In the genomic region with DNA sequence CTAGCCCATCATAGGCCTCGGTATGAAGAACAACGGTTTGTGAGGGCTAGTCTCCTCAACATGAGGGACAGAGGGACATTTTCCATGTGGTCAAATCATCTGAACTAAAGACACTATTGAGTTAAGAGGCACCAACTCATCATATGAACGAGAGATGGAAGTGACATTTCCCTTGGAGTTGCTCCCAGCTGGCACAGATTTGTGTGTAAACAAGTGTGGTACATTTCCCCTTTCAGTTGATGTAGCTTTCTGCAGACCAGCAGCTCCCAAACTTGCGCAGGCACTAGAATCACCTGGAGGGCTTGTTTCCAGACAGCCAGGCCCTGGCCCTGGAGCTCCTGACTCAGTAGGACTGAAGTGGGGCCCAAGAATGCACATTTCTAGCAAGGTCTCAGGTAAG, we compare ENCODE assay signal across 24 cellular contexts.
A peak's percentile ranks its signal among the peaks of the same experiment; 100 is the strongest.
DNase-seq lines count a peak whose midpoint lies in the region; ATAC-seq, FAIRE-seq and TF ChIP-seq lines count a peak whose summit lies in the region.
"Had no signal": no experiment of that assay in that cellular context is flagged by ENCODE, and none has a peak within 500 bp of the region (broad histone marks: within the 10 kb centered on the region; RNA-seq: fewer than 3 reads in every experiment).

No MANE protein-coding gene starts in this region.

- intact Hi-C loops in HepG2 (cut with micrococcal nuclease; ENCODE audit: unreplicated experiment), result no loop called here
- intact Hi-C loops in prostate gland (cut with DNase I), result no loop called here
- intact Hi-C loops in left colon (cut with DNase I, micrococcal nuclease), result no loop called here

- no peaks in the 10 kb centered on the region for H3K9me3 Mint-ChIP-seq in activated naive CD8-positive, alpha-beta T cell treated with anti-CD3 and anti-CD28 coated beads for 36 hours
- H3K9me3 Mint-ChIP-seq: CD4-positive, alpha-beta memory T cell had no signal

- no peaks in the 10 kb centered on the region for H3K4me1 Mint-ChIP-seq in activated naive CD8-positive, alpha-beta T cell treated with anti-CD3 and anti-CD28 coated beads for 36 hours
- H3K4me1 Mint-ChIP-seq: CD4-positive, alpha-beta memory T cell had no signal

- TF ChIP-seq EP300 in HepG2 (IDR thresholded peaks at IDR 0.05; ENCODE audit: low read depth in 2 of 2, low read length in 2 of 2), result no peak
- no peak for TF ChIP-seq EP300 in HepG2 (CRISPR knock-in tag; IDR thresholded peaks at IDR 0.05; ENCODE audit: borderline replicate concordance)

- DNase-seq in HepG2 (ENCODE audit: low spot score) (no peak), left lobe of liver (ENCODE audit: low spot score) (peak; percentile 49), prostate gland (ENCODE audit: low spot score) (peak; percentile 80), HuH-7 (ENCODE audit: low spot score) (no peak), left colon (no peak)
- DNase-seq in activated naive CD8-positive, alpha-beta T cell treated with anti-CD3 and anti-CD28 coated beads for 36 hours, result no peak
- DNase-seq: 8988T; ACHN; AML-193; BE2C; Calu3; CD4-positive, alpha-beta memory T cell; COR-L47; DMS53; DMS79 treated with DMSO at 0.1 percent for 48 hours; GF-D8; GM23248; H7; HCEC 1CT had no signal

- H3K9ac ChIP-seq in liver (ENCODE audit: low read depth in 1 of 2, low read length in 2 of 2) (no peak overlapping the region), HepG2 (ENCODE audit: insufficient read depth, low read depth, low read length) (no peak overlapping the region)
- H3K9ac ChIP-seq: BLaER1 treated with 17β-estradiol and CSF1 and Interleukin-3, amounts not matched to agents 10 nM and 100 nM; GM23248 had no signal

- no peaks in the 10 kb centered on the region for H3K27me3 ChIP-seq in liver (ENCODE audit: control insufficient read depth in 4 of 4, insufficient read depth in 4 of 4, low read length in 3 of 4)
- H3K27me3 ChIP-seq in HepG2 (ENCODE audit: control insufficient read depth in 1 of 2, insufficient read depth in 2 of 2, low read length in 2 of 2), result no peaks in the 10 kb centered on the region
- no peaks in the 10 kb centered on the region for H3K27me3 ChIP-seq in prostate gland (replicated peaks; ENCODE audit: insufficient read depth)
- H3K27me3 ChIP-seq: BE2C; BLaER1 treated with 17β-estradiol and CSF1 and Interleukin-3, amounts not matched to agents 10 nM and 100 nM had no signal

- H3K27me3 Mint-ChIP-seq in activated naive CD8-positive, alpha-beta T cell treated with anti-CD3 and anti-CD28 coated beads for 36 hours, result no peaks in the 10 kb centered on the region
- H3K27me3 Mint-ChIP-seq: CD4-positive, alpha-beta memory T cell had no signal

- H3K4me2 ChIP-seq in HepG2 (ENCODE audit: low read depth, low read length), result no peak overlapping the region
- H3K4me2 ChIP-seq: A549; BLaER1 treated with 17β-estradiol and CSF1 and Interleukin-3, amounts not matched to agents 10 nM and 100 nM had no signal

- CTCF ChIA-PET in HepG2 (lab: Yijun Ruan, JAX; ENCODE audit: low intra/inter-chr PET ratio, low total read pairs), result no interaction called here

- no peak overlapping the region for H2AFZ ChIP-seq in HepG2 (ENCODE audit: low read length)
- H2AFZ ChIP-seq: GM23248 had no signal

- H3K4me1 ChIP-seq in liver (ENCODE audit: control insufficient read depth in 4 of 4, insufficient read depth in 4 of 4, low read length in 3 of 4) (peaks cover 3 to 10% (median 6%) of the 10 kb centered on the region in 4 donors), HepG2 (ENCODE audit: insufficient read depth, low read length) (peaks cover 33% of the 10 kb centered on the region), prostate gland (replicated peaks) (no peaks in the 10 kb centered on the region)
- H3K4me1 ChIP-seq: BE2C had no signal

- POLR2A ChIA-PET in HepG2 (lab: Yijun Ruan, JAX), result interaction anchor here (0.5 kb wide), 1 partner anchor 13 kb away, joined by 3 read pairs; no protein-coding TSS in a partner anchor

- H3K36me3 ChIP-seq in liver (ENCODE audit: control insufficient read depth in 4 of 4, insufficient read depth in 3 of 4, low read depth in 1 of 4, low read length in 3 of 4) (no peaks in the 10 kb centered on the region), HepG2 (replicated peaks in 1 of 2; ENCODE audit: control insufficient read depth in 1 of 2, insufficient read depth in 2 of 2, low read length in 2 of 2) (no peaks in the 10 kb centered on the region), prostate gland (no peaks in the 10 kb centered on the region)
- H3K36me3 ChIP-seq: BE2C had no signal

- TF ChIP-seq CTCF in liver (IDR thresholded peaks at IDR 0.05; ENCODE audit: low read depth, low read length, missing input control) (no peak), HepG2 (CRISPR knock-in tag; IDR thresholded peaks at IDR 0.05) (no peak), prostate gland (IDR thresholded peaks at IDR 0.05) (no peak)

- no peaks in the 10 kb centered on the region for H3K79me2 ChIP-seq in HepG2 (ENCODE audit: insufficient read depth, low read length)

- ATAC-seq in HepG2 (no peak), left lobe of liver (peak; percentile 44), left colon (no peak)
- ATAC-seq: A549 had no signal

- in situ Hi-C loops in HepG2 (cut with HindIII; ENCODE audit: extremely low pct_ligation_motif_present, low pct_unique_long_range_greater_than_20kb), result no loop called here

- no peaks in the 10 kb centered on the region for H3K9me3 ChIP-seq in liver (ENCODE audit: control insufficient read depth in 4 of 4, low read length in 3 of 4)
- no peaks in the 10 kb centered on the region for H3K9me3 ChIP-seq in HepG2 (ENCODE audit: low read length)
- H3K9me3 ChIP-seq in prostate gland, result no peaks in the 10 kb centered on the region
- H3K9me3 ChIP-seq: A549; BE2C; BLaER1 treated with 17β-estradiol and CSF1 and Interleukin-3, amounts not matched to agents 10 nM and 100 nM had no signal

- H3K27ac ChIP-seq in liver (ENCODE audit: low read depth in 1 of 2, low read length in 2 of 2), result no peak overlapping the region
- no peak overlapping the region for H3K27ac ChIP-seq in HepG2 (ENCODE audit: extremely low read length, insufficient read depth, low read length)
- peak overlapping the region in 1 of 2 donors; percentile 55 for H3K27ac ChIP-seq in prostate gland
- H3K27ac ChIP-seq: BLaER1 treated with 17β-estradiol and CSF1 and Interleukin-3, amounts not matched to agents 10 nM and 100 nM; GM23248 had no signal

- H3K4me3 ChIP-seq in liver (ENCODE audit: low read depth in 1 of 3, low read length in 3 of 3) (no peak overlapping the region), HepG2 (replicated peaks in 1 of 3; ENCODE audit: insufficient read depth in 1 of 3, low read depth in 2 of 3, low read length in 3 of 3) (no peak overlapping the region), prostate gland (no peak overlapping the region)
- H3K4me3 ChIP-seq: A549; BLaER1 treated with 17β-estradiol and CSF1 and Interleukin-3, amounts not matched to agents 10 nM and 100 nM; GM23248 had no signal

- no peak overlapping the region for H3K4me3 Mint-ChIP-seq in activated naive CD8-positive, alpha-beta T cell treated with anti-CD3 and anti-CD28 coated beads for 36 hours
- H3K4me3 Mint-ChIP-seq: CD4-positive, alpha-beta memory T cell had no signal

- peaks cover 1% of the 10 kb centered on the region for H3K36me3 Mint-ChIP-seq in activated naive CD8-positive, alpha-beta T cell treated with anti-CD3 and anti-CD28 coated beads for 36 hours

- WGBS in liver, result 61% methylated on average over 4 of the region's 4 CpGs
- WGBS in HepG2 (ENCODE audit: low lambda C conversion rate), result 98% methylated on average over 4 of the region's 4 CpGs
- WGBS in prostate gland, result 63% methylated on average over 4 of the region's 4 CpGs

- no TSS peak for BruUV-seq in HepG2 (replicated peaks; lab: Mats Ljungman, UMichigan)

- H4K20me1 ChIP-seq in HepG2 (ENCODE audit: insufficient read depth, low read length), result no peaks in the 10 kb centered on the region
- H4K20me1 ChIP-seq: BLaER1 treated with 17β-estradiol and CSF1 and Interleukin-3, amounts not matched to agents 10 nM and 100 nM had no signal

- H3K27ac Mint-ChIP-seq in activated naive CD8-positive, alpha-beta T cell treated with anti-CD3 and anti-CD28 coated beads for 36 hours, result no peak overlapping the region

- TF ChIP-seq RAD21 in liver (IDR thresholded peaks at IDR 0.05), result no peak
- TF ChIP-seq RAD21 in HepG2 (CRISPR knock-in tag; IDR thresholded peaks at IDR 0.05), result no peak

- TF ChIP-seq POLR2A in HepG2 (IDR thresholded peaks at IDR 0.05; ENCODE audit: insufficient read depth in 1 of 2, low read depth in 2 of 2, low read length in 2 of 2) (no peak), prostate gland (IDR thresholded peaks at IDR 0.05) (no peak)

- no peak for FAIRE-seq in HepG2 (lab: Jason Lieb, UNC)
- FAIRE-seq: A549, GM12892, H1 had no signal

TF ChIP-seq in liver, 16 proteins besides CTCF, POLR2A, EP300 and RAD21:
- TF ChIP-seq SP1 (IDR thresholded peaks at IDR 0.05) (no peak), FOXA2 (IDR thresholded peaks at IDR 0.05) (peak; percentile 7)

TF ChIP-seq in HepG2, 621 proteins besides CTCF, POLR2A, EP300 and RAD21 (continues in another document):
- TF ChIP-seq ZNF496 (CRISPR knock-in tag; IDR thresholded peaks at IDR 0.05; ENCODE audit: insufficient replicate concordance), result no peak
- TF ChIP-seq ZNF230 (CRISPR knock-in tag; IDR thresholded peaks at IDR 0.05), result no peak
- no peak for TF ChIP-seq ZNF768 (CRISPR knock-in tag; IDR thresholded peaks at IDR 0.05)
- no peak for TF ChIP-seq DR1 (CRISPR knock-in tag; IDR thresholded peaks at IDR 0.05)
- TF ChIP-seq ZNF572 (CRISPR knock-in tag; IDR thresholded peaks at IDR 0.05), result no peak
- TF ChIP-seq ZNF383 (CRISPR knock-in tag; IDR thresholded peaks at IDR 0.05; ENCODE audit: borderline replicate concordance), result no peak
- no peak for TF ChIP-seq SP140L (CRISPR knock-in tag; IDR thresholded peaks at IDR 0.05; ENCODE audit: borderline replicate concordance)
- TF ChIP-seq NFIB (CRISPR knock-in tag; IDR thresholded peaks at IDR 0.05; ENCODE audit: borderline replicate concordance), result no peak

Comparison
In these comparisons a context has a peak if more than half of its experiments do, and no peak if none do; other contexts are left out.
1. DNase-seq: peak in left lobe of liver (single experiment) and prostate gland (single experiment); none in HepG2 (single experiment), HuH-7 (single experiment), left colon (0 of 2) and activated naive CD8-positive, alpha-beta T cell treated with anti-CD3 and anti-CD28 coated beads for 36 hours (single experiment).